ENCODE assay signal across 24 cellular contexts in genomic region chr10:80737209-80737608, GRCh38.
"Had no signal": no experiment of that assay in that cellular context is flagged by ENCODE, and none has a peak within 500 bp of the region (broad histone marks: within the 10 kb centered on the region; RNA-seq: fewer than 3 reads in every experiment).

No MANE protein-coding gene starts in this region.

- H3K36me3 ChIP-seq: gastrocnemius medialis, heart right ventricle, suprapubic skin, thyroid gland had no signal

- H3K4me3 Mint-ChIP-seq: naive thymus-derived CD8-positive, alpha-beta T cell; neural crest cell; stimulated activated effector memory CD8-positive, alpha-beta T cell treated with anti-CD3 and anti-CD28 coated beads, Interleukin-12 subunit alpha, Interleukin-12 subunit beta, amount 100 ng/mL, for 72 hours; type B pancreatic cell had no signal

- H3K27me3 ChIP-seq: gastrocnemius medialis, thyroid gland had no signal

- FAIRE-seq: endometrium, small intestine, urothelium cell line had no signal

- H3K27ac Mint-ChIP-seq: naive thymus-derived CD8-positive, alpha-beta T cell; stimulated activated effector memory CD8-positive, alpha-beta T cell treated with anti-CD3 and anti-CD28 coated beads, Interleukin-12 subunit alpha, Interleukin-12 subunit beta, amount 100 ng/mL, for 72 hours; type B pancreatic cell had no signal

- H3K4me3 ChIP-seq: coronary artery, gastrocnemius medialis, heart right ventricle, mucosa of descending colon, suprapubic skin, thyroid gland had no signal

- ATAC-seq: esophagus mucosa; gastrocnemius medialis; heart right ventricle; left lobe of liver; mucosa of descending colon; naive thymus-derived CD8-positive, alpha-beta T cell; right cardiac atrium; stimulated activated effector memory CD8-positive, alpha-beta T cell treated with anti-CD3 and anti-CD28 coated beads, Interleukin-12 subunit alpha, Interleukin-12 subunit beta, amount 100 ng/mL, for 72 hours; stimulated activated naive CD8-positive, alpha-beta T cell treated with anti-CD3 and anti-CD28 coated beads, Interleukin-15, Interleukin-2, amounts not matched to agents 100 U/mL and 50 U/mL, for 24 hours had no signal

- H3K27ac ChIP-seq: coronary artery, gastrocnemius medialis, heart right ventricle, suprapubic skin, thyroid gland had no signal

- H3K9me3 ChIP-seq: gastrocnemius medialis, heart right ventricle, mucosa of descending colon, suprapubic skin, thyroid gland had no signal

- H3K4me1 ChIP-seq: gastrocnemius medialis, heart right ventricle, suprapubic skin had no signal

- H3K4me1 Mint-ChIP-seq: naive thymus-derived CD8-positive, alpha-beta T cell; stimulated activated effector memory CD8-positive, alpha-beta T cell treated with anti-CD3 and anti-CD28 coated beads, Interleukin-12 subunit alpha, Interleukin-12 subunit beta, amount 100 ng/mL, for 72 hours had no signal

- H3K36me3 Mint-ChIP-seq: naive thymus-derived CD8-positive, alpha-beta T cell; stimulated activated effector memory CD8-positive, alpha-beta T cell treated with anti-CD3 and anti-CD28 coated beads, Interleukin-12 subunit alpha, Interleukin-12 subunit beta, amount 100 ng/mL, for 72 hours; type B pancreatic cell had no signal

- H3K9me3 Mint-ChIP-seq: naive thymus-derived CD8-positive, alpha-beta T cell had no signal

- H3K27me3 Mint-ChIP-seq: type B pancreatic cell had no signal

- DNase-seq: effector CD8-positive, alpha-beta T cell; gastrocnemius medialis; heart right ventricle; hypothalamus; islet precursor cell; mammary epithelial cell; mucosa of descending colon; naive thymus-derived CD8-positive, alpha-beta T cell; posterior cingulate gyrus; right cardiac atrium; small intestine; stimulated activated CD4-positive, alpha-beta T cell treated with anti-CD3 and anti-CD28 coated beads, Interleukin-4, amount 100 ng/mL, for 1 hour; stimulated activated CD8-positive, alpha-beta memory T cell treated with anti-CD3 and anti-CD28 coated beads, Interleukin-4, amount 100 ng/mL, for 48 hours; stimulated activated naive CD8-positive, alpha-beta T cell treated with anti-CD3 and anti-CD28 coated beads, Interleukin-15, Interleukin-2, amounts not matched to agents 100 U/mL and 50 U/mL, for 24 hours had no signal
